ENCODE assay signal across 1 cellular context in the genomic region with DNA sequence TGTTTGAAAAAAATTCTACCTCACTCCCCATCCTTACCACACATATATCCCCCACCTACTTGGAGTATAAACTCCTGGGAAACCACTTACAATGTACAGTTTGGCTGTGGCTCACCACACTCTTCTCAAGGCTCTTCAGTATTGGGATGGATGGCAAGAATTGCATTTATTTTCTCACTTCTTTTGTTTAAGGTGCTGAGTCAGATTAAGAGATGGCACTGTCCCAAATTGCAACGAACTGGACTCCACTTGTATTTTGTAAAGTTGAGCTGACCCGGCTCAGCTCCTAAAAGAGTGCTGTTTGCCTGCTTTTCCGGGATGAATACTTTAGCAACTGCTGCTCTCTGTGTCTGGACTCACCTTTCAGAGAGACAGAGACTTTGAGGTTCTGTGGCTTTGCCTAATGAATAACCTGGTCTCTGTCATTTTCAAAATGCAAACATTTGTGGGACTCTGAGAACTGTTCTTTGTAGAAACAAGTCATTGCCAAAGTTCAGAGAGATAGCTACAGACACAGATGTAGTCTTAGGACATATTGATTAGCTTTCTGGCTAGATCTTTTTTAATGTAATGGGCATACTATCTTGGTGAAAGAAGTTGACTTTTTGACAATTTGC.
TF ChIP-seq lines count a peak whose summit lies in the region.

No MANE protein-coding gene starts in this region.

TF ChIP-seq in HepG2, 621 proteins besides CTCF, POLR2A, EP300 and RAD21:
- TF ChIP-seq KMT2A (CRISPR knock-in tag; IDR thresholded peaks at IDR 0.05) (no peak), HMG20A (CRISPR knock-in tag; IDR thresholded peaks at IDR 0.05; ENCODE audit: borderline replicate concordance) (no peak), MED13 (CRISPR knock-in tag; IDR thresholded peaks at IDR 0.05) (no peak), NFKB2 (CRISPR knock-in tag; IDR thresholded peaks at IDR 0.05; ENCODE audit: borderline replicate concordance) (no peak), MIER2 (CRISPR knock-in tag; IDR thresholded peaks at IDR 0.05) (no peak), SNRNP70 (IDR thresholded peaks at IDR 0.05; ENCODE audit: low read depth, low read length) (no peak), HNRNPL (IDR thresholded peaks at IDR 0.05; ENCODE audit: low read depth, low read length) (no peak), ZNF292 (CRISPR knock-in tag; IDR thresholded peaks at IDR 0.05; ENCODE audit: borderline replicate concordance, low read depth) (peak; percentile 68; the same call in 1 of the 2 replicates), PAXIP1 (CRISPR knock-in tag; conservative IDR thresholded peaks at IDR 0.05) (peak; percentile 40; the same call in 1 of the 2 replicates), BORCS8-MEF2B (CRISPR knock-in tag; IDR thresholded peaks at IDR 0.05) (no peak), KDM3A (CRISPR knock-in tag; IDR thresholded peaks at IDR 0.05; ENCODE audit: low read depth) (no peak), SP2 (CRISPR knock-in tag; IDR thresholded peaks at IDR 0.05) (no peak), MTA1 (CRISPR knock-in tag; IDR thresholded peaks at IDR 0.05; ENCODE audit: borderline replicate concordance) (no peak), SOX6 (IDR thresholded peaks at IDR 0.05) (no peak), SOX6 (CRISPR knock-in tag; IDR thresholded peaks at IDR 0.05) (peak; percentile 30; the same call in 1 of the 2 replicates), TCF7L2 (IDR thresholded peaks at IDR 0.05; ENCODE audit: low read depth, low read length) (no peak), RFXAP (CRISPR knock-in tag; IDR thresholded peaks at IDR 0.05; ENCODE audit: borderline replicate concordance) (no peak), CREB1 (IDR thresholded peaks at IDR 0.05) (no peak), CREB1 (CRISPR knock-in tag; IDR thresholded peaks at IDR 0.05) (0 out of 2 replicates have a peak, but pooled peaks have one; percentile 25), ZBTB1 (CRISPR knock-in tag; IDR thresholded peaks at IDR 0.05; ENCODE audit: borderline replicate concordance) (no peak), ZNF329 (CRISPR knock-in tag; IDR thresholded peaks at IDR 0.05; ENCODE audit: low read depth) (no peak), CREM (IDR thresholded peaks at IDR 0.05) (no peak), CREM (CRISPR knock-in tag; IDR thresholded peaks at IDR 0.05) (no peak)
- TF ChIP-seq, protein P1, sequence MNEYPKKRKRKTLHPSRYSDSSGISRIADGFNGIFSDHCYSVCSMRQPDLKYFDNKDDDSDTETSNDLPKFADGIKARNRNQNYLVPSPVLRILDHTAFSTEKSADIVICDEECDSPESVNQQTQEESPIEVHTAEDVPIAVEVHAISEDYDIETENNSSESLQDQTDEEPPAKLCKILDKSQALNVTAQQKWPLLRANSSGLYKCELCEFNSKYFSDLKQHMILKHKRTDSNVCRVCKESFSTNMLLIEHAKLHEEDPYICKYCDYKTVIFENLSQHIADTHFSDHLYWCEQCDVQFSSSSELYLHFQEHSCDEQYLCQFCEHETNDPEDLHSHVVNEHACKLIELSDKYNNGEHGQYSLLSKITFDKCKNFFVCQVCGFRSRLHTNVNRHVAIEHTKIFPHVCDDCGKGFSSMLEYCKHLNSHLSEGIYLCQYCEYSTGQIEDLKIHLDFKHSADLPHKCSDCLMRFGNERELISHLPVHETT (CRISPR knock-in tag; conservative IDR thresholded peaks at IDR 0.05) = no peak
- TF ChIP-seq, protein P2, sequence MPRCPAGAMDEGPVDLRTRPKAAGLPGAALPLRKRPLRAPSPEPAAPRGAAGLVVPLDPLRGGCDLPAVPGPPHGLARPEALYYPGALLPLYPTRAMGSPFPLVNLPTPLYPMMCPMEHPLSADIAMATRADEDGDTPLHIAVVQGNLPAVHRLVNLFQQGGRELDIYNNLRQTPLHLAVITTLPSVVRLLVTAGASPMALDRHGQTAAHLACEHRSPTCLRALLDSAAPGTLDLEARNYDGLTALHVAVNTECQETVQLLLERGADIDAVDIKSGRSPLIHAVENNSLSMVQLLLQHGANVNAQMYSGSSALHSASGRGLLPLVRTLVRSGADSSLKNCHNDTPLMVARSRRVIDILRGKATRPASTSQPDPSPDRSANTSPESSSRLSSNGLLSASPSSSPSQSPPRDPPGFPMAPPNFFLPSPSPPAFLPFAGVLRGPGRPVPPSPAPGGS (CRISPR knock-in tag; IDR thresholded peaks at IDR 0.05) = no peak
